ENCODE assay signal across 8 cellular contexts in the genomic region with DNA sequence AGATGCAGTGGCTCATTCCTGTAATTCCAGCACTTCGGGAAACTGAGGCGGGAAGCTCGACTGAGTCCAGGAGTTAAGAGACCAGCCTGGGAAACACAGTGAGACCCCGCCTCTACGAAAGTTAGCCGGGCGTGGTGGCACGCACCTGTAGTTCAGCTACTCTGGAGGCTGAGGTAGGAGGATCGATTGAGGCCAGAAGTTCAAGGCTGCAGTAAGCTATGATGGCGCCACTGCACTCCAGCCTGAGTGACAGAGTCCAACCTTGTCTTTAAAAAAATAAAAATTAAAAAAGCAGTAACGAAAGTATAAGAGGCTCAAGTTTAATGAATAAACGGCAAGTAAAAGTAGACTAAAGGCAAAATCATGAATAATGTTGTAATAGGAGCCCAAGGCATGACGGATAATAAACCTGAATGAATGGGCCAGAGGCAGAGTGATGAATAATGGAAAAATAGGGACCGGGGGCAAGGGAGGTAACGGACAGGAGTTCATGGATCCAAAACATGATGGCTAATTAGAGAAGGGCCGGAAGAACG. TPM values are rescaled to one million over a fixed set of nuclear protein-coding genes. Genes with fewer than 3 reads are reported as not detected.
DNase-seq lines count a peak whose midpoint lies in the region; ATAC-seq, FAIRE-seq and TF ChIP-seq lines count a peak whose summit lies in the region.

No MANE protein-coding gene starts in this region.

- peaks cover 20% of the 10 kb centered on the region for H3K36me3 Mint-ChIP-seq in T-helper 1 cell treated with Interleukin-12 subunit alpha and Interleukin-12 subunit beta and Interleukin-4 antibody, amounts not matched to agents 30 μg/mL and 1 μg/mL, for 36 hours (ENCODE audit: low read depth)

- no peak for FAIRE-seq in kidney (lab: Jason Lieb, UNC)

- WGBS in adrenal gland, 4 donors, result 40 to 48% (median 47%) methylated on average over 17 of the region's 17 CpGs

- intact Hi-C loops in adrenal gland (cut with DNase I), result no loop called here
- intact Hi-C loops in kidney (cut with DNase I), result no loop called here

- peak overlapping the region in 2 of 4 donors; percentile 23 to 56 for H3K4me3 ChIP-seq in adrenal gland
- H3K4me3 ChIP-seq in kidney (ENCODE audit: low read length in 2 of 2), result peak overlapping the region; percentile 59 to 79
- peak overlapping the region; percentile 73 to 80 (median 78) for H3K4me3 ChIP-seq in subcutaneous abdominal adipose tissue (ENCODE audit: low read depth in 1 of 5, low read length in 5 of 5)

- peak overlapping the region; percentile 91 for H3K27ac Mint-ChIP-seq in T-helper 1 cell treated with Interleukin-12 subunit alpha and Interleukin-12 subunit beta and Interleukin-4 antibody, amounts not matched to agents 30 μg/mL and 1 μg/mL, for 36 hours

- H3K4me1 ChIP-seq in adrenal gland (replicated peaks in 1 of 2) (peaks cover 20 to 26% of the 10 kb centered on the region in 2 donors), kidney (ENCODE audit: control insufficient read depth in 1 of 2, insufficient read depth in 1 of 2, low read depth in 1 of 2, low read length in 2 of 2) (peaks cover 12 to 19% of the 10 kb centered on the region in 2 donors), subcutaneous abdominal adipose tissue (ENCODE audit: control insufficient read depth in 5 of 5, insufficient read depth in 5 of 5, low read length in 5 of 5) (peaks cover 8 to 26% (median 24%) of the 10 kb centered on the region in 5 donors)

- DNase-seq in T-helper 1 cell (no peak), adrenal gland (peak in 1 of 7 donors; percentile 69), kidney (no peak), NK-92 (lab: John Stamatoyannopoulos, UW; ENCODE audit: unreplicated experiment) (no peak)
- no peak for DNase-seq in stimulated activated CD8-positive, alpha-beta memory T cell treated with anti-CD3 and anti-CD28 coated beads, Interleukin-4, amount 100 ng/mL, for 48 hours

- H3K36me3 ChIP-seq in adrenal gland (replicated peaks in 1 of 2) (peaks cover 0 to 46% of the 10 kb centered on the region in 2 donors), kidney (ENCODE audit: control insufficient read depth in 1 of 2, insufficient read depth in 2 of 2, low read length in 2 of 2) (peaks cover 10 to 11% of the 10 kb centered on the region in 2 donors), subcutaneous abdominal adipose tissue (ENCODE audit: control insufficient read depth in 5 of 5, insufficient read depth in 5 of 5, low read length in 5 of 5) (peaks cover 0 to 50% (median 45%) of the 10 kb centered on the region in 5 donors)

- H3K9me3 ChIP-seq in adrenal gland (replicated peaks in 1 of 3) (no peaks in the 10 kb centered on the region), kidney (ENCODE audit: control insufficient read depth in 1 of 2, low read length in 2 of 2) (no peaks in the 10 kb centered on the region), subcutaneous abdominal adipose tissue (ENCODE audit: control insufficient read depth in 5 of 5, low read length in 5 of 5) (no peaks in the 10 kb centered on the region)

- H3K27me3 Mint-ChIP-seq in T-helper 1 cell treated with Interleukin-12 subunit alpha and Interleukin-12 subunit beta and Interleukin-4 antibody, amounts not matched to agents 30 μg/mL and 1 μg/mL, for 36 hours (ENCODE audit: low read depth), result no peaks in the 10 kb centered on the region

- no peak for TF ChIP-seq CTCF in adrenal gland (IDR thresholded peaks at IDR 0.05)
- no peak for TF ChIP-seq CTCF in kidney (IDR thresholded peaks at IDR 0.05; ENCODE audit: borderline replicate concordance, extremely low read depth, insufficient read depth)

- H3K9ac ChIP-seq in kidney (ENCODE audit: low read length in 2 of 2) (no peak overlapping the region), subcutaneous abdominal adipose tissue (ENCODE audit: low read length in 5 of 5) (peak overlapping the region in 4 of 5 donors; percentile 26 to 92 (median 56))

- no peak for TF ChIP-seq POLR2A in adrenal gland (IDR thresholded peaks at IDR 0.05)

- peak overlapping the region; percentile 89 for H3K4me3 Mint-ChIP-seq in T-helper 1 cell treated with Interleukin-12 subunit alpha and Interleukin-12 subunit beta and Interleukin-4 antibody, amounts not matched to agents 30 μg/mL and 1 μg/mL, for 36 hours

- H3K27me3 ChIP-seq in adrenal gland (no peaks in the 10 kb centered on the region), subcutaneous abdominal adipose tissue (ENCODE audit: control insufficient read depth in 5 of 5, insufficient read depth in 4 of 5, low read length in 5 of 5) (no peaks in the 10 kb centered on the region)

- H3K27ac ChIP-seq in adrenal gland, result peak overlapping the region in 4 of 5 donors; percentile 66 to 99 (median 93)
- peak overlapping the region; percentile 96 for H3K27ac ChIP-seq in kidney (ENCODE audit: low read depth in 2 of 2, low read length in 2 of 2)
- H3K27ac ChIP-seq in subcutaneous abdominal adipose tissue (ENCODE audit: low read depth, low read length), result peak overlapping the region; percentile 85

- H3K4me1 Mint-ChIP-seq in T-helper 1 cell treated with Interleukin-12 subunit alpha and Interleukin-12 subunit beta and Interleukin-4 antibody, amounts not matched to agents 30 μg/mL and 1 μg/mL, for 36 hours (ENCODE audit: low read depth), result peaks cover 21% of the 10 kb centered on the region

- peaks cover 3% of the 10 kb centered on the region for H3K9me3 Mint-ChIP-seq in T-helper 1 cell treated with Interleukin-12 subunit alpha and Interleukin-12 subunit beta and Interleukin-4 antibody, amounts not matched to agents 30 μg/mL and 1 μg/mL, for 36 hours

- no peak for ATAC-seq in HG02938 (IDR thresholded peaks at IDR 0.05; ENCODE audit: unreplicated experiment)

RNA-seq across cellular contexts. Expression of gene TOMM40, which starts 1.2 kb away (rescaled TPM):
- total RNA-seq in adrenal gland (100 to 1,000 TPM in 3 of 8 donors, 10 to 100 TPM in 5; 53.1 to 248 (median 68.5) TPM), kidney (45.4 TPM)
- polyA plus RNA-seq in adrenal gland (100 to 1,000 TPM in 1 of 3 donors, 10 to 100 TPM in 2; 63.2 to 112 (median 70.5) TPM), kidney (ENCODE audit: insufficient read depth, low read depth, low replicate concordance) (51.5 TPM)

RNA-seq across cellular contexts. Expression of gene APOE, which starts 15.7 kb away (rescaled TPM):
- total RNA-seq in adrenal gland (over 10,000 TPM in 4 of 8 donors, 1,000 to 10,000 TPM in 4; 3,098 to 21,602 (median 8,944) TPM), kidney (122 TPM)
- polyA plus RNA-seq in adrenal gland (over 10,000 TPM in 2 of 3 donors, 100 to 1,000 TPM in 1; 569 to 15,573 (median 10,217) TPM), kidney (ENCODE audit: insufficient read depth, low read depth, low replicate concordance) (2,837 TPM)

RNA-seq across cellular contexts. Expression of gene APOC1, which starts 24.5 kb away (rescaled TPM):
- total RNA-seq in adrenal gland, result 1,000 to 10,000 TPM; 1,263 to 3,854 (median 2,160) TPM
- 1,000 to 10,000 TPM in 2 of 3 donors, 100 to 1,000 TPM in 1; 583 to 2,292 (median 2,067) TPM for polyA plus RNA-seq in adrenal gland
- 11.8 TPM for total RNA-seq in kidney
- polyA plus RNA-seq in kidney (ENCODE audit: insufficient read depth, low read depth, low replicate concordance), result 16.7 TPM

RNA-seq across cellular contexts. Expression of gene NECTIN2, which starts 43.8 kb away (rescaled TPM):
- total RNA-seq in adrenal gland (100 to 1,000 TPM; 120 to 243 (median 138) TPM), kidney (110 TPM)
- polyA plus RNA-seq in adrenal gland (100 to 1,000 TPM in 2 of 3 donors, 10 to 100 TPM in 1; 82.7 to 139 (median 124) TPM), kidney (ENCODE audit: insufficient read depth, low read depth, low replicate concordance) (111 TPM)

RNA-seq across cellular contexts. Expression of gene APOC4, which starts 52.1 kb away (rescaled TPM):
- 1 to 10 TPM in 3 of 8 donors, under 1 TPM in 1, not detected in 4; 0.83 to 4.5 (median 1.4) TPM for total RNA-seq in adrenal gland
- polyA plus RNA-seq in adrenal gland, result 1 to 10 TPM in 1 of 3 donors, under 1 TPM in 1, not detected in 1; 0.67 to 2.4 TPM
- not detected for total RNA-seq in kidney
- polyA plus RNA-seq in kidney (ENCODE audit: insufficient read depth, low read depth, low replicate concordance), result not detected

Comparison
In these comparisons a context has a peak if more than half of its experiments do, and no peak if none do; other contexts are left out.
1. H3K9ac ChIP-seq: peak in subcutaneous abdominal adipose tissue (4 of 5); none in kidney (0 of 2).
2. RNA of gene APOE, which starts 15.7 kb away (total RNA-seq): 3,098 to 21,602 TPM in adrenal gland; 122 TPM in kidney (single experiment); every median in the first group is over 10 times any median in the second.
3. RNA of gene APOC1, which starts 24.5 kb away (total RNA-seq): 1,263 to 3,854 TPM in adrenal gland; 11.8 TPM in kidney (single experiment); every median in the first group is over 10 times any median in the second.
4. Peak in every context shown above with its lines, with median percentiles within 50 percentile points of each other: H3K27ac ChIP-seq.